In the genomic region with DNA sequence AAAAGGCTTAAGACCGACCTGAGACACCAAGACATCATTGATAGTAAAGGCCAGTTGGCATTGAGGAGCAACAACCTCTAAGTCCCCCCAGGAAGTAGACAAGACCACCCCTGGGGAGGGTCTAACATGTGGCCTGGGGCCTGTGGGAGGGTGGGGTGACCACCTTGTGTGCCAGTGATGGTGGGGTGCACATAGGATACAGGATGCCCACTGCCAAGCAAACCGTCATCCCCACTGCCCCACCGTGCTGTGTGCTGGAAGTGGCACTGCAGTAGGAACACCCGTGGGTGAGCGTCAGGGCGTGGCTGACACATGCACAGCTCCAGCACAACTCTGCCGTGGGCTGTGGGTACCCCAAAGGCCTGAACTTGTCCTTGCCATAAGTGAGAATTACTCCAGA, we compare ENCODE assay signal across 23 cellular contexts.
DNase-seq lines count a peak whose midpoint lies in the region; ATAC-seq, FAIRE-seq and TF ChIP-seq lines count a peak whose summit lies in the region.
"Had no signal": no experiment of that assay in that cellular context is flagged by ENCODE, and none has a peak within 500 bp of the region (broad histone marks: within the 10 kb centered on the region; RNA-seq: fewer than 3 reads in every experiment).

No MANE protein-coding gene starts in this region.

- no peak overlapping the region for H3K4me3 Mint-ChIP-seq in stimulated activated memory B cell treated with anti-CD40 and anti-IgM and Interleukin-4, amounts not matched to agents 10 μg/mL and 1 μg/mL and 100 μg/mL, for 72 hours
- H3K4me3 Mint-ChIP-seq: CD4-positive, alpha-beta T cell; CD8-positive, alpha-beta T cell had no signal

- no peaks in the 10 kb centered on the region for H3K36me3 Mint-ChIP-seq in stimulated activated memory B cell treated with anti-CD40 and anti-IgM and Interleukin-4, amounts not matched to agents 10 μg/mL and 1 μg/mL and 100 μg/mL, for 72 hours
- H3K36me3 Mint-ChIP-seq: CD8-positive, alpha-beta T cell had no signal

- H3K4me3 ChIP-seq in right lobe of liver, result no peak overlapping the region
- H3K4me3 ChIP-seq: A549, BLaER1 had no signal

- H3K9me3 Mint-ChIP-seq in stimulated activated memory B cell treated with anti-CD40 and anti-IgM and Interleukin-4, amounts not matched to agents 10 μg/mL and 1 μg/mL and 100 μg/mL, for 72 hours, result peaks cover 4% of the 10 kb centered on the region
- H3K9me3 Mint-ChIP-seq: CD4-positive, alpha-beta T cell; CD8-positive, alpha-beta T cell had no signal

- intact Hi-C loops in right lobe of liver (cut with DNase I), result no loop called here

- H3K36me3 ChIP-seq in right lobe of liver, result no peaks in the 10 kb centered on the region
- H3K36me3 ChIP-seq: BE2C, BLaER1 had no signal

- H3K4me1 ChIP-seq in right lobe of liver, result peaks cover 0 to 2% (median 0%) of the 10 kb centered on the region in 4 donors
- H3K4me1 ChIP-seq: A549, BE2C, BLaER1 had no signal

- no peak for TF ChIP-seq POLR2A in right lobe of liver (IDR thresholded peaks at IDR 0.05)

- TF ChIP-seq CTCF in C4-2B (conservative IDR thresholded peaks at IDR 0.05), result no peak
- no peak for TF ChIP-seq CTCF in right lobe of liver (IDR thresholded peaks at IDR 0.05)

- no peaks in the 10 kb centered on the region for H3K27me3 ChIP-seq in right lobe of liver
- H3K27me3 ChIP-seq: BE2C, BLaER1 had no signal

- ATAC-seq in left lobe of liver, result no peak
- ATAC-seq in stimulated activated memory B cell treated with anti-CD40 and anti-IgM and Interleukin-4, amounts not matched to agents 10 μg/mL and 1 μg/mL and 100 μg/mL, for 72 hours, result peak; percentile 39
- no peak for ATAC-seq in right lobe of liver
- no peak for ATAC-seq in HG03108 (IDR thresholded peaks at IDR 0.05; ENCODE audit: unreplicated experiment)
- ATAC-seq: A549; CD8-positive, alpha-beta T cell had no signal

- DNase-seq in left lobe of liver (ENCODE audit: low spot score), result peak; percentile 16
- DNase-seq in urothelium cell line (ENCODE audit: low spot score), result no peak
- no peak for DNase-seq in right lobe of liver
- no peak for DNase-seq in dedifferentiated amniotic fluid mesenchymal stem cell (ENCODE audit: extremely low spot score)
- no peak for DNase-seq in AG08395 (ENCODE audit: low spot score)
- DNase-seq: BE2C; C1 segment of cervical spinal cord; Caco-2; Calu3; CD4-positive, alpha-beta T cell; CD8-positive, alpha-beta T cell; DMS79 treated with DMSO at 0.1 percent for 48 hours; GF-D8 had no signal

- no peaks in the 10 kb centered on the region for H3K9me3 ChIP-seq in right lobe of liver
- H3K9me3 ChIP-seq: A549, BE2C, BLaER1, Caco-2 had no signal

- peak; percentile 37 for FAIRE-seq in urothelium cell line (lab: Jason Lieb, UNC)
- FAIRE-seq: A549, D721Med, G401.6, GM12891, GM19239 had no signal

- H3K27me3 Mint-ChIP-seq in stimulated activated memory B cell treated with anti-CD40 and anti-IgM and Interleukin-4, amounts not matched to agents 10 μg/mL and 1 μg/mL and 100 μg/mL, for 72 hours, result no peaks in the 10 kb centered on the region
- H3K27me3 Mint-ChIP-seq: CD4-positive, alpha-beta T cell had no signal

- peaks cover 6% of the 10 kb centered on the region for H3K4me1 Mint-ChIP-seq in stimulated activated memory B cell treated with anti-CD40 and anti-IgM and Interleukin-4, amounts not matched to agents 10 μg/mL and 1 μg/mL and 100 μg/mL, for 72 hours

- H3K27ac Mint-ChIP-seq in stimulated activated memory B cell treated with anti-CD40 and anti-IgM and Interleukin-4, amounts not matched to agents 10 μg/mL and 1 μg/mL and 100 μg/mL, for 72 hours, result no peak overlapping the region
- H3K27ac Mint-ChIP-seq: CD4-positive, alpha-beta T cell; CD8-positive, alpha-beta T cell had no signal

- WGBS in right lobe of liver (ENCODE audit: insufficient coverage, low coverage, low lambda C conversion rate, missing lambda C conversion rate), result 84% methylated on average over 2 of the region's 7 CpGs

- H3K27ac ChIP-seq in C4-2B (peak overlapping the region; percentile 13; the same call in 1 of the 2 replicates), right lobe of liver (no peak overlapping the region)
- H3K27ac ChIP-seq: 22Rv1, A549, BLaER1 had no signal
